1 cellular context compared by ENCODE assay signal in genomic region chr21:42010507-42011493, GRCh38.
TF ChIP-seq lines count a peak whose summit lies in the region.

No MANE protein-coding gene starts in this region.

TF ChIP-seq in K562, 482 proteins besides CTCF, POLR2A, EP300 and RAD21 (continued from another document and continues in another):
- no peak for TF ChIP-seq ZBTB5 (IDR thresholded peaks at IDR 0.05)
- no peak for TF ChIP-seq NBN (IDR thresholded peaks at IDR 0.05; ENCODE audit: low read depth)
- no peak; the same call in 1 of the 2 replicates for TF ChIP-seq NFE2 (IDR thresholded peaks at IDR 0.05; ENCODE audit: low read depth)
- TF ChIP-seq MCM5 (IDR thresholded peaks at IDR 0.05; ENCODE audit: low read depth): no peak
- no peak for TF ChIP-seq BRD4 (IDR thresholded peaks at IDR 0.05)
- no peak for TF ChIP-seq CHD1 (IDR thresholded peaks at IDR 0.05; ENCODE audit: low read length)
- TF ChIP-seq SPI1 (IDR thresholded peaks at IDR 0.05; ENCODE audit: borderline replicate concordance, low read depth, low read length): no peak
- TF ChIP-seq MITF (IDR thresholded peaks at IDR 0.05): no peak
- TF ChIP-seq GATA2 (CRISPR knock-in tag; IDR thresholded peaks at IDR 0.05): no peak
- TF ChIP-seq, protein P1, sequence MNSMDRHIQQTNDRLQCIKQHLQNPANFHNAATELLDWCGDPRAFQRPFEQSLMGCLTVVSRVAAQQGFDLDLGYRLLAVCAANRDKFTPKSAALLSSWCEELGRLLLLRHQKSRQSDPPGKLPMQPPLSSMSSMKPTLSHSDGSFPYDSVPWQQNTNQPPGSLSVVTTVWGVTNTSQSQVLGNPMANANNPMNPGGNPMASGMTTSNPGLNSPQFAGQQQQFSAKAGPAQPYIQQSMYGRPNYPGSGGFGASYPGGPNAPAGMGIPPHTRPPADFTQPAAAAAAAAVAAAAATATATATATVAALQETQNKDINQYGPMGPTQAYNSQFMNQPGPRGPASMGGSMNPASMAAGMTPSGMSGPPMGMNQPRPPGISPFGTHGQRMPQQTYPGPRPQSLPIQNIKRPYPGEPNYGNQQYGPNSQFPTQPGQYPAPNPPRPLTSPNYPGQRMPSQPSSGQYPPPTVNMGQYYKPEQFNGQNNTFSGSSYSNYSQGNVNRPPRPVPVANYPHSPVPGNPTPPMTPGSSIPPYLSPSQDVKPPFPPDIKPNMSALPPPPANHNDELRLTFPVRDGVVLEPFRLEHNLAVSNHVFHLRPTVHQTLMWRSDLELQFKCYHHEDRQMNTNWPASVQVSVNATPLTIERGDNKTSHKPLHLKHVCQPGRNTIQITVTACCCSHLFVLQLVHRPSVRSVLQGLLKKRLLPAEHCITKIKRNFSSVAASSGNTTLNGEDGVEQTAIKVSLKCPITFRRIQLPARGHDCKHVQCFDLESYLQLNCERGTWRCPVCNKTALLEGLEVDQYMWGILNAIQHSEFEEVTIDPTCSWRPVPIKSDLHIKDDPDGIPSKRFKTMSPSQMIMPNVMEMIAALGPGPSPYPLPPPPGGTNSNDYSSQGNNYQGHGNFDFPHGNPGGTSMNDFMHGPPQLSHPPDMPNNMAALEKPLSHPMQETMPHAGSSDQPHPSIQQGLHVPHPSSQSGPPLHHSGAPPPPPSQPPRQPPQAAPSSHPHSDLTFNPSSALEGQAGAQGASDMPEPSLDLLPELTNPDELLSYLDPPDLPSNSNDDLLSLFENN (IDR thresholded peaks at IDR 0.05; ENCODE audit: low read depth in 2 of 2, low read length in 2 of 2): no peak
- no peak for TF ChIP-seq NCOA2 (IDR thresholded peaks at IDR 0.05; ENCODE audit: partially characterized antibody in 2 of 2)
- peak; percentile 90 for TF ChIP-seq RBBP5 (IDR thresholded peaks at IDR 0.05; ENCODE audit: borderline replicate concordance, insufficient read depth, low read length, poor library complexity, severe bottlenecking)
- TF ChIP-seq, protein P2, sequence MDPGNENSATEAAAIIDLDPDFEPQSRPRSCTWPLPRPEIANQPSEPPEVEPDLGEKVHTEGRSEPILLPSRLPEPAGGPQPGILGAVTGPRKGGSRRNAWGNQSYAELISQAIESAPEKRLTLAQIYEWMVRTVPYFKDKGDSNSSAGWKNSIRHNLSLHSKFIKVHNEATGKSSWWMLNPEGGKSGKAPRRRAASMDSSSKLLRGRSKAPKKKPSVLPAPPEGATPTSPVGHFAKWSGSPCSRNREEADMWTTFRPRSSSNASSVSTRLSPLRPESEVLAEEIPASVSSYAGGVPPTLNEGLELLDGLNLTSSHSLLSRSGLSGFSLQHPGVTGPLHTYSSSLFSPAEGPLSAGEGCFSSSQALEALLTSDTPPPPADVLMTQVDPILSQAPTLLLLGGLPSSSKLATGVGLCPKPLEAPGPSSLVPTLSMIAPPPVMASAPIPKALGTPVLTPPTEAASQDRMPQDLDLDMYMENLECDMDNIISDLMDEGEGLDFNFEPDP (CRISPR knock-in tag; IDR thresholded peaks at IDR 0.05): no peak
- TF ChIP-seq HNRNPUL1 (IDR thresholded peaks at IDR 0.05; ENCODE audit: low read length): no peak
- no peak for TF ChIP-seq ZBTB17 (CRISPR knock-in tag; IDR thresholded peaks at IDR 0.05)
- no peak; the same call in 1 of the 2 replicates for TF ChIP-seq PML (IDR thresholded peaks at IDR 0.05; ENCODE audit: low read length)
- TF ChIP-seq, protein P3, sequence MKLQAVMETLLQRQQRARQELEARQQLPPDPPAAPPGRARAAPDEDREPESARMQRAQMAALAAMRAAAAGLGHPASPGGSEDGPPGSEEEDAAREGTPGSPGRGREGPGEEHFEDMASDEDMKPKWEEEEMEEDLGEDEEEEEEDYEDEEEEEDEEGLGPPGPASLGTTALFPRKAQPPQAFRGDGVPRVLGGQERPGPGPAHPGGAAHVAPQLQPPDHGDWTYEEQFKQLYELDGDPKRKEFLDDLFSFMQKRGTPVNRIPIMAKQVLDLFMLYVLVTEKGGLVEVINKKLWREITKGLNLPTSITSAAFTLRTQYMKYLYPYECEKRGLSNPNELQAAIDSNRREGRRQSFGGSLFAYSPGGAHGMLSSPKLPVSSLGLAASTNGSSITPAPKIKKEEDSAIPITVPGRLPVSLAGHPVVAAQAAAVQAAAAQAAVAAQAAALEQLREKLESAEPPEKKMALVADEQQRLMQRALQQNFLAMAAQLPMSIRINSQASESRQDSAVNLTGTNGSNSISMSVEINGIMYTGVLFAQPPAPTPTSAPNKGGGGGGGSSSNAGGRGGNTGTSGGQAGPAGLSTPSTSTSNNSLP (IDR thresholded peaks at IDR 0.05; ENCODE audit: borderline replicate concordance, low read depth, low read length): no peak
- peak; percentile 40 for TF ChIP-seq RBM22 (IDR thresholded peaks at IDR 0.05; ENCODE audit: low read depth, low read length, poor library complexity, severe bottlenecking)
- no peak for TF ChIP-seq EHMT2 (IDR thresholded peaks at IDR 0.05)
- TF ChIP-seq, protein P4, sequence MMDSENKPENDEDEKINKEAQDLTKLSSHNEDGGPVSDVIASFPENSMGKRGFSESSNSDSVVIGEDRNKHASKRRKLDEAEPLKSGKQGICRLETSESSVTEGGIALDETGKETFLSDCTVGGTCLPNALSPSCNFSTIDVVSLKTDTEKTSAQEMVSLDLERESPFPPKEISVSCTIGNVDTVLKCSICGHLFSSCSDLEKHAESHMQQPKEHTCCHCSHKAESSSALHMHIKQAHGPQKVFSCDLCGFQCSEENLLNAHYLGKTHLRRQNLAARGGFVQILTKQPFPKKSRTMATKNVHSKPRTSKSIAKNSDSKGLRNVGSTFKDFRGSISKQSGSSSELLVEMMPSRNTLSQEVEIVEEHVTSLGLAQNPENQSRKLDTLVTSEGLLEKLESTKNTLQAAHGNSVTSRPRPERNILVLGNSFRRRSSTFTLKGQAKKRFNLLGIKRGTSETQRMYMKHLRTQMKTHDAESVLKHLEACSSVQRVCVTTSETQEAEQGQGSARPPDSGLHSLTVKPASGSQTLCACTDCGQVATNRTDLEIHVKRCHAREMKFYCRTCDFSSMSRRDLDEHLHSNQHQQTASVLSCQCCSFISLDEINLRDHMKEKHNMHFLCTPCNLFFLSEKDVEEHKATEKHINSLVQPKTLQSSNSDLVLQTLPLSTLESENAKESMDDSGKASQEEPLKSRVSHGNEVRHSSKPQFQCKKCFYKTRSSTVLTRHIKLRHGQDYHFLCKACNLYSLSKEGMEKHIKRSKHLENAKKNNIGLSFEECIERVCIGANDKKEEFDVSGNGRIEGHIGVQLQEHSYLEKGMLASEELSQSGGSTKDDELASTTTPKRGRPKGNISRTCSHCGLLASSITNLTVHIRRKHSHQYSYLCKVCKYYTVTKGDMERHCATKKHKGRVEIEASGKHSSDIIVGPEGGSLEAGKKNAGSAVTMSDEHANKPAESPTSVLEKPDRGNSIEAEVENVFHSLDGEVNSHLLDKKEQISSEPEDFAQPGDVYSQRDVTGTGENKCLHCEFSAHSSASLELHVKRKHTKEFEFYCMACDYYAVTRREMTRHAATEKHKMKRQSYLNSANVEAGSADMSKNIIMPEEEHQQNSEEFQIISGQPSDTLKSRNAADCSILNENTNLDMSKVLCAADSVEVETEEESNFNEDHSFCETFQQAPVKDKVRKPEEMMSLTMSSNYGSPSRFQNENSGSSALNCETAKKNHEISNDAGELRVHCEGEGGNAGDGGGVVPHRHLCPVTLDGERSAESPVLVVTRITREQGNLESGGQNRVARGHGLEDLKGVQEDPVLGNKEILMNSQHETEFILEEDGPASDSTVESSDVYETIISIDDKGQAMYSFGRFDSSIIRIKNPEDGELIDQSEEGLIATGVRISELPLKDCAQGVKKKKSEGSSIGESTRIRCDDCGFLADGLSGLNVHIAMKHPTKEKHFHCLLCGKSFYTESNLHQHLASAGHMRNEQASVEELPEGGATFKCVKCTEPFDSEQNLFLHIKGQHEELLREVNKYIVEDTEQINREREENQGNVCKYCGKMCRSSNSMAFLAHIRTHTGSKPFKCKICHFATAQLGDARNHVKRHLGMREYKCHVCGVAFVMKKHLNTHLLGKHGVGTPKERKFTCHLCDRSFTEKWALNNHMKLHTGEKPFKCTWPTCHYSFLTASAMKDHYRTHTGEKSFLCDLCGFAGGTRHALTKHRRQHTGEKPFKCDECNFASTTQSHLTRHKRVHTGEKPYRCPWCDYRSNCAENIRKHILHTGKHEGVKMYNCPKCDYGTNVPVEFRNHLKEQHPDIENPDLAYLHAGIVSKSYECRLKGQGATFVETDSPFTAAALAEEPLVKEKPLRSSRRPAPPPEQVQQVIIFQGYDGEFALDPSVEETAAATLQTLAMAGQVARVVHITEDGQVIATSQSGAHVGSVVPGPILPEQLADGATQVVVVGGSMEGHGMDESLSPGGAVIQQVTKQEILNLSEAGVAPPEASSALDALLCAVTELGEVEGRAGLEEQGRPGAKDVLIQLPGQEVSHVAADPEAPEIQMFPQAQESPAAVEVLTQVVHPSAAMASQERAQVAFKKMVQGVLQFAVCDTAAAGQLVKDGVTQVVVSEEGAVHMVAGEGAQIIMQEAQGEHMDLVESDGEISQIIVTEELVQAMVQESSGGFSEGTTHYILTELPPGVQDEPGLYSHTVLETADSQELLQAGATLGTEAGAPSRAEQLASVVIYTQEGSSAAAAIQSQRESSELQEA (IDR thresholded peaks at IDR 0.05; ENCODE audit: low read depth): no peak
- TF ChIP-seq ELK3 (CRISPR knock-in tag; IDR thresholded peaks at IDR 0.05): no peak
- no peak for TF ChIP-seq SAP30 (IDR thresholded peaks at IDR 0.05; ENCODE audit: borderline replicate concordance, insufficient read depth, low read depth, low read length, poor library complexity, severe bottlenecking)
- peak; percentile 57 to 64; a peak in 2 of 4 replicates for TF ChIP-seq MAZ (CRISPR knock-in tag; conservative IDR thresholded peaks at IDR 0.05 in 1 of 2, IDR thresholded peaks at IDR 0.05 in 1 of 2)
- TF ChIP-seq, protein P5, sequence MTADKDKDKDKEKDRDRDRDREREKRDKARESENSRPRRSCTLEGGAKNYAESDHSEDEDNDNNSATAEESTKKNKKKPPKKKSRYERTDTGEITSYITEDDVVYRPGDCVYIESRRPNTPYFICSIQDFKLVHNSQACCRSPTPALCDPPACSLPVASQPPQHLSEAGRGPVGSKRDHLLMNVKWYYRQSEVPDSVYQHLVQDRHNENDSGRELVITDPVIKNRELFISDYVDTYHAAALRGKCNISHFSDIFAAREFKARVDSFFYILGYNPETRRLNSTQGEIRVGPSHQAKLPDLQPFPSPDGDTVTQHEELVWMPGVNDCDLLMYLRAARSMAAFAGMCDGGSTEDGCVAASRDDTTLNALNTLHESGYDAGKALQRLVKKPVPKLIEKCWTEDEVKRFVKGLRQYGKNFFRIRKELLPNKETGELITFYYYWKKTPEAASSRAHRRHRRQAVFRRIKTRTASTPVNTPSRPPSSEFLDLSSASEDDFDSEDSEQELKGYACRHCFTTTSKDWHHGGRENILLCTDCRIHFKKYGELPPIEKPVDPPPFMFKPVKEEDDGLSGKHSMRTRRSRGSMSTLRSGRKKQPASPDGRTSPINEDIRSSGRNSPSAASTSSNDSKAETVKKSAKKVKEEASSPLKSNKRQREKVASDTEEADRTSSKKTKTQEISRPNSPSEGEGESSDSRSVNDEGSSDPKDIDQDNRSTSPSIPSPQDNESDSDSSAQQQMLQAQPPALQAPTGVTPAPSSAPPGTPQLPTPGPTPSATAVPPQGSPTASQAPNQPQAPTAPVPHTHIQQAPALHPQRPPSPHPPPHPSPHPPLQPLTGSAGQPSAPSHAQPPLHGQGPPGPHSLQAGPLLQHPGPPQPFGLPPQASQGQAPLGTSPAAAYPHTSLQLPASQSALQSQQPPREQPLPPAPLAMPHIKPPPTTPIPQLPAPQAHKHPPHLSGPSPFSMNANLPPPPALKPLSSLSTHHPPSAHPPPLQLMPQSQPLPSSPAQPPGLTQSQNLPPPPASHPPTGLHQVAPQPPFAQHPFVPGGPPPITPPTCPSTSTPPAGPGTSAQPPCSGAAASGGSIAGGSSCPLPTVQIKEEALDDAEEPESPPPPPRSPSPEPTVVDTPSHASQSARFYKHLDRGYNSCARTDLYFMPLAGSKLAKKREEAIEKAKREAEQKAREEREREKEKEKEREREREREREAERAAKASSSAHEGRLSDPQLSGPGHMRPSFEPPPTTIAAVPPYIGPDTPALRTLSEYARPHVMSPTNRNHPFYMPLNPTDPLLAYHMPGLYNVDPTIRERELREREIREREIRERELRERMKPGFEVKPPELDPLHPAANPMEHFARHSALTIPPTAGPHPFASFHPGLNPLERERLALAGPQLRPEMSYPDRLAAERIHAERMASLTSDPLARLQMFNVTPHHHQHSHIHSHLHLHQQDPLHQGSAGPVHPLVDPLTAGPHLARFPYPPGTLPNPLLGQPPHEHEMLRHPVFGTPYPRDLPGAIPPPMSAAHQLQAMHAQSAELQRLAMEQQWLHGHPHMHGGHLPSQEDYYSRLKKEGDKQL (CRISPR knock-in tag; IDR thresholded peaks at IDR 0.05; ENCODE audit: borderline replicate concordance): peak; percentile 54; the same call in 1 of the 2 replicates
- no peak for TF ChIP-seq SIX5 (IDR thresholded peaks at IDR 0.05; ENCODE audit: borderline replicate concordance in 1 of 2, insufficient read depth in 1 of 2, low read depth in 1 of 2, low read length in 2 of 2)
- peak; percentile 38 for TF ChIP-seq CCNT2 (IDR thresholded peaks at IDR 0.05; ENCODE audit: borderline replicate concordance, extremely low read depth, insufficient read length, low read depth, low read length)
- TF ChIP-seq ZNF224 (CRISPR knock-in tag; IDR thresholded peaks at IDR 0.05): no peak
- TF ChIP-seq ZNF444 (CRISPR knock-in tag; IDR thresholded peaks at IDR 0.05): no peak
- TF ChIP-seq GTF2F1 (IDR thresholded peaks at IDR 0.05; ENCODE audit: low read depth, low read length): no peak
